1 cellular context compared by ENCODE assay signal in the genomic region with DNA sequence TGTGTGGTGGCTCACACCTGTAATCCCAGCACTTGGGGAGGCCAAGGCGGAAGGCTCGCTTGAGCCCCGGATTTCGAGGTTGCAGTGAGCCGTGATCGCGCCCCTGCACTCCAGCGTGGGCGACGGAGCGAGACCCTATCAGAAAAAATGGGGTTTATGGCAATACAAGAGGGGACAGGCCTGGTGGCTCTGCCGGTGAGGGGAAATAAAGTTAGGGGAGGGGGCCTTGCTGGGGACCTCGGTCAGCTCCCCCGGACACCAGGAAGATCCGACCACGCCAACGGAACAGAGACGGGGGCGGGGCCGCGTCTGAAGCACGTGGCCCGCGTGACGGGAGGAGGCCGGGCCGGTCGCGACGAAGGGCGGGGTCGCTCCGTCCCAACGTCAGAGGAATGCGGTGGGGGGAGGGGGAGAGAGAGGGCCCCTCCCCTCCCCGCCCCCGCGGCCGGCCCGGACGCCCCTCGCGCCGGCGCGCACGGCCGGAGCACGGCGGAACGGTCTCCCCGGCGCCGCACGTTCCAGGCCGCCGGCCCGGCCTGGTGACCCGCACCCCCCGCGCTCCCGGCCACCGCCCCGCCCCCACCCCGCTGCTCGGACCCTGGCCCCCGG.
TF ChIP-seq lines count a peak whose summit lies in the region.

No MANE protein-coding gene starts in this region.

TF ChIP-seq in GM12878, 131 proteins besides CTCF, POLR2A, EP300 and RAD21 (continued from another document):
- TF ChIP-seq, protein P1, sequence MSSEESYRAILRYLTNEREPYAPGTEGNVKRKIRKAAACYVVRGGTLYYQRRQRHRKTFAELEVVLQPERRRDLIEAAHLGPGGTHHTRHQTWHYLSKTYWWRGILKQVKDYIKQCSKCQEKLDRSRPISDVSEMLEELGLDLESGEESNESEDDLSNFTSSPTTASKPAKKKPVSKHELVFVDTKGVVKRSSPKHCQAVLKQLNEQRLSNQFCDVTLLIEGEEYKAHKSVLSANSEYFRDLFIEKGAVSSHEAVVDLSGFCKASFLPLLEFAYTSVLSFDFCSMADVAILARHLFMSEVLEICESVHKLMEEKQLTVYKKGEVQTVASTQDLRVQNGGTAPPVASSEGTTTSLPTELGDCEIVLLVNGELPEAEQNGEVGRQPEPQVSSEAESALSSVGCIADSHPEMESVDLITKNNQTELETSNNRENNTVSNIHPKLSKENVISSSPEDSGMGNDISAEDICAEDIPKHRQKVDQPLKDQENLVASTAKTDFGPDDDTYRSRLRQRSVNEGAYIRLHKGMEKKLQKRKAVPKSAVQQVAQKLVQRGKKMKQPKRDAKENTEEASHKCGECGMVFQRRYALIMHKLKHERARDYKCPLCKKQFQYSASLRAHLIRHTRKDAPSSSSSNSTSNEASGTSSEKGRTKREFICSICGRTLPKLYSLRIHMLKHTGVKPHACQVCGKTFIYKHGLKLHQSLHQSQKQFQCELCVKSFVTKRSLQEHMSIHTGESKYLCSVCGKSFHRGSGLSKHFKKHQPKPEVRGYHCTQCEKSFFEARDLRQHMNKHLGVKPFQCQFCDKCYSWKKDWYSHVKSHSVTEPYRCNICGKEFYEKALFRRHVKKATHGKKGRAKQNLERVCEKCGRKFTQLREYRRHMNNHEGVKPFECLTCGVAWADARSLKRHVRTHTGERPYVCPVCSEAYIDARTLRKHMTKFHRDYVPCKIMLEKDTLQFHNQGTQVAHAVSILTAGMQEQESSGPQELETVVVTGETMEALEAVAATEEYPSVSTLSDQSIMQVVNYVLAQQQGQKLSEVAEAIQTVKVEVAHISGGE (CRISPR knock-in tag; IDR thresholded peaks at IDR 0.05), result no peak
- TF ChIP-seq, protein P2, sequence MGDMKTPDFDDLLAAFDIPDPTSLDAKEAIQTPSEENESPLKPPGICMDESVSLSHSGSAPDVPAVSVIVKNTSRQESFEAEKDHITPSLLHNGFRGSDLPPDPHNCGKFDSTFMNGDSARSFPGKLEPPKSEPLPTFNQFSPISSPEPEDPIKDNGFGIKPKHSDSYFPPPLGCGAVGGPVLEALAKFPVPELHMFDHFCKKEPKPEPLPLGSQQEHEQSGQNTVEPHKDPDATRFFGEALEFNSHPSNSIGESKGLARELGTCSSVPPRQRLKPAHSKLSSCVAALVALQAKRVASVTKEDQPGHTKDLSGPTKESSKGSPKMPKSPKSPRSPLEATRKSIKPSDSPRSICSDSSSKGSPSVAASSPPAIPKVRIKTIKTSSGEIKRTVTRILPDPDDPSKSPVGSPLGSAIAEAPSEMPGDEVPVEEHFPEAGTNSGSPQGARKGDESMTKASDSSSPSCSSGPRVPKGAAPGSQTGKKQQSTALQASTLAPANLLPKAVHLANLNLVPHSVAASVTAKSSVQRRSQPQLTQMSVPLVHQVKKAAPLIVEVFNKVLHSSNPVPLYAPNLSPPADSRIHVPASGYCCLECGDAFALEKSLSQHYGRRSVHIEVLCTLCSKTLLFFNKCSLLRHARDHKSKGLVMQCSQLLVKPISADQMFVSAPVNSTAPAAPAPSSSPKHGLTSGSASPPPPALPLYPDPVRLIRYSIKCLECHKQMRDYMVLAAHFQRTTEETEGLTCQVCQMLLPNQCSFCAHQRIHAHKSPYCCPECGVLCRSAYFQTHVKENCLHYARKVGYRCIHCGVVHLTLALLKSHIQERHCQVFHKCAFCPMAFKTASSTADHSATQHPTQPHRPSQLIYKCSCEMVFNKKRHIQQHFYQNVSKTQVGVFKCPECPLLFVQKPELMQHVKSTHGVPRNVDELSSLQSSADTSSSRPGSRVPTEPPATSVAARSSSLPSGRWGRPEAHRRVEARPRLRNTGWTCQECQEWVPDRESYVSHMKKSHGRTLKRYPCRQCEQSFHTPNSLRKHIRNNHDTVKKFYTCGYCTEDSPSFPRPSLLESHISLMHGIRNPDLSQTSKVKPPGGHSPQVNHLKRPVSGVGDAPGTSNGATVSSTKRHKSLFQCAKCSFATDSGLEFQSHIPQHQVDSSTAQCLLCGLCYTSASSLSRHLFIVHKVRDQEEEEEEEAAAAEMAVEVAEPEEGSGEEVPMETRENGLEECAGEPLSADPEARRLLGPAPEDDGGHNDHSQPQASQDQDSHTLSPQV (IDR thresholded peaks at IDR 0.05), result no peak
- no peak for TF ChIP-seq JUNB (IDR thresholded peaks at IDR 0.05)
- no peak for TF ChIP-seq ETV6 (conservative IDR thresholded peaks at IDR 0.05 in 1 of 2, IDR thresholded peaks at IDR 0.05 in 1 of 2; ENCODE audit: borderline replicate concordance in 1 of 2, low read depth in 1 of 2)
- TF ChIP-seq, protein P3, sequence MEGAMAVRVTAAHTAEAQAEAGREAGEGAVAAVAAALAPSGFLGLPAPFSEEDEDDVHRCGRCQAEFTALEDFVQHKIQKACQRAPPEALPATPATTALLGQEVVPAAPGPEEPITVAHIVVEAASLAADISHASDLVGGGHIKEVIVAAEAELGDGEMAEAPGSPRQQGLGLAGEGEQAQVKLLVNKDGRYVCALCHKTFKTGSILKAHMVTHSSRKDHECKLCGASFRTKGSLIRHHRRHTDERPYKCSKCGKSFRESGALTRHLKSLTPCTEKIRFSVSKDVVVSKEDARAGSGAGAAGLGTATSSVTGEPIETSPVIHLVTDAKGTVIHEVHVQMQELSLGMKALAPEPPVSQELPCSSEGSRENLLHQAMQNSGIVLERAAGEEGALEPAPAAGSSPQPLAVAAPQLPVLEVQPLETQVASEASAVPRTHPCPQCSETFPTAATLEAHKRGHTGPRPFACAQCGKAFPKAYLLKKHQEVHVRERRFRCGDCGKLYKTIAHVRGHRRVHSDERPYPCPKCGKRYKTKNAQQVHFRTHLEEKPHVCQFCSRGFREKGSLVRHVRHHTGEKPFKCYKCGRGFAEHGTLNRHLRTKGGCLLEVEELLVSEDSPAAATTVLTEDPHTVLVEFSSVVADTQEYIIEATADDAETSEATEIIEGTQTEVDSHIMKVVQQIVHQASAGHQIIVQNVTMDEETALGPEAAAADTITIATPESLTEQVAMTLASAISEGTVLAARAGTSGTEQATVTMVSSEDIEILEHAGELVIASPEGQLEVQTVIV (IDR thresholded peaks at IDR 0.05; ENCODE audit: borderline replicate concordance, partially characterized antibody), result no peak
- no peak for TF ChIP-seq YBX1 (IDR thresholded peaks at IDR 0.05)
- TF ChIP-seq, protein P4, sequence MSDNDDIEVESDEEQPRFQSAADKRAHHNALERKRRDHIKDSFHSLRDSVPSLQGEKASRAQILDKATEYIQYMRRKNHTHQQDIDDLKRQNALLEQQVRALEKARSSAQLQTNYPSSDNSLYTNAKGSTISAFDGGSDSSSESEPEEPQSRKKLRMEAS (IDR thresholded peaks at IDR 0.05; ENCODE audit: low read depth, low read length), result peak; percentile 95
- no peak for TF ChIP-seq SREBF2 (IDR thresholded peaks at IDR 0.05; ENCODE audit: low read length)
- TF ChIP-seq CBFB (IDR thresholded peaks at IDR 0.05; ENCODE audit: low read depth), result no peak
- TF ChIP-seq BCL11A (IDR thresholded peaks at IDR 0.05; ENCODE audit: low read depth, low read length), result no peak
- peak; percentile 87 for TF ChIP-seq CREB1 (IDR thresholded peaks at IDR 0.05; ENCODE audit: low read depth)
- no peak for TF ChIP-seq SPI1 (IDR thresholded peaks at IDR 0.05; ENCODE audit: borderline replicate concordance, insufficient read depth, low read depth, low read length)
- TF ChIP-seq, protein P5, sequence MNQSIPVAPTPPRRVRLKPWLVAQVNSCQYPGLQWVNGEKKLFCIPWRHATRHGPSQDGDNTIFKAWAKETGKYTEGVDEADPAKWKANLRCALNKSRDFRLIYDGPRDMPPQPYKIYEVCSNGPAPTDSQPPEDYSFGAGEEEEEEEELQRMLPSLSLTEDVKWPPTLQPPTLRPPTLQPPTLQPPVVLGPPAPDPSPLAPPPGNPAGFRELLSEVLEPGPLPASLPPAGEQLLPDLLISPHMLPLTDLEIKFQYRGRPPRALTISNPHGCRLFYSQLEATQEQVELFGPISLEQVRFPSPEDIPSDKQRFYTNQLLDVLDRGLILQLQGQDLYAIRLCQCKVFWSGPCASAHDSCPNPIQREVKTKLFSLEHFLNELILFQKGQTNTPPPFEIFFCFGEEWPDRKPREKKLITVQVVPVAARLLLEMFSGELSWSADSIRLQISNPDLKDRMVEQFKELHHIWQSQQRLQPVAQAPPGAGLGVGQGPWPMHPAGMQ (IDR thresholded peaks at IDR 0.05; ENCODE audit: borderline replicate concordance), result no peak
- no peak for TF ChIP-seq SUPT20H (IDR thresholded peaks at IDR 0.05; ENCODE audit: borderline replicate concordance, control insufficient read depth, low read depth, low read length)
- TF ChIP-seq POLR2AphosphoS2 (IDR thresholded peaks at IDR 0.05; ENCODE audit: low read depth, low read length), result peak; percentile 76; the same call in 1 of the 2 replicates
